ENCODE assay signal across 13 cellular contexts in genomic region chr4:80611366-80611765, GRCh38.
DNase-seq lines count a peak whose midpoint lies in the region; ATAC-seq and TF ChIP-seq lines count a peak whose summit lies in the region.
"Had no signal": no experiment of that assay in that cellular context is flagged by ENCODE, and none has a peak within 500 bp of the region (broad histone marks: within the 10 kb centered on the region; RNA-seq: fewer than 3 reads in every experiment).

No MANE protein-coding gene starts in this region.

- DNase-seq in OCI-LY7 (ENCODE audit: low spot score) (peak; percentile 97), Kasumi-1 (lab: John Stamatoyannopoulos, UW) (no peak), DMS 273 treated with DMSO at 0.1 percent for 48 hours (lab: John Stamatoyannopoulos, UW) (no peak), GM13976 (ENCODE audit: low spot score) (no peak), NCI-H524 (lab: John Stamatoyannopoulos, UW) (no peak)
- DNase-seq: CD4-positive, CD25-positive, alpha-beta regulatory T cell; effector memory CD8-positive, alpha-beta T cell; NCI-H2171; T-cell had no signal

- H3K27ac ChIP-seq in OCI-LY7 (ENCODE audit: low read depth, low read length, poor library complexity, severe bottlenecking) = peak overlapping the region; percentile 99
- H3K27ac ChIP-seq: GM23248 had no signal

- no TSS peak for BruUV-seq in OCI-LY7 (replicated peaks; lab: Mats Ljungman, UMichigan)

- H3K4me1 ChIP-seq in OCI-LY7 (ENCODE audit: insufficient read depth, low read length, poor library complexity, severe bottlenecking) = peaks cover 69% of the 10 kb centered on the region

- TF ChIP-seq CTCF in OCI-LY7 (conservative IDR thresholded peaks at IDR 0.05; ENCODE audit: low read length) (no peak), GM13976 (IDR thresholded peaks at IDR 0.05; ENCODE audit: borderline replicate concordance, control extremely low read depth, extremely low read depth, insufficient read depth, missing control alignments) (no peak)

- intact Hi-C loops in OCI-LY7 (cut with micrococcal nuclease; ENCODE audit: unreplicated experiment) = loop anchor here (1.0 to 5.0 kb wide), 8 partner anchors 104 to 441 kb away; no protein-coding TSS in a partner anchor

- ATAC-seq in GM18499 (IDR thresholded peaks at IDR 0.05; ENCODE audit: insufficient read depth, unreplicated experiment) (peak; percentile 39), GM21528 (IDR thresholded peaks at IDR 0.05; ENCODE audit: low FRiP score, unreplicated experiment) (peak; percentile 78), HG03196 (IDR thresholded peaks at IDR 0.05; ENCODE audit: unreplicated experiment) (peak; percentile 75)
- ATAC-seq: effector memory CD8-positive, alpha-beta T cell; T-cell had no signal

- no peaks in the 10 kb centered on the region for H3K79me2 ChIP-seq in OCI-LY7 (ENCODE audit: insufficient read depth, low read depth, low read length)

- H3K9me2 ChIP-seq in OCI-LY7 (ENCODE audit: insufficient read depth, low read length) = no peaks in the 10 kb centered on the region

- peaks cover 46% of the 10 kb centered on the region; the same call in 1 of the 2 replicates for H3K9me3 ChIP-seq in OCI-LY7 (ENCODE audit: low read length)

- H3K4me3 ChIP-seq in OCI-LY7 (ENCODE audit: low read depth, low read length, poor library complexity, severe bottlenecking) = peak overlapping the region; percentile 40
- H3K4me3 ChIP-seq: GM23248 had no signal

- POLR2A ChIA-PET in OCI-LY7 (lab: Charles Lee) = interaction anchor here (0.5 to 9.9 kb wide), 28 partner anchors 11 to 467 kb away, joined by 3 to 271 read pairs (median 4); partner anchors contain the start of gene BMP3

- peak overlapping the region; percentile 60 for H3K4me2 ChIP-seq in OCI-LY7 (ENCODE audit: low read length)

- in situ Hi-C loops in GM13976 (cut with MboI; ENCODE audit: low sequenced_read_pairs, unreplicated experiment) = loop anchor here (10.0 kb wide), 1 partner anchor 433 kb away; no protein-coding TSS in a partner anchor

- no peaks in the 10 kb centered on the region for H4K20me1 ChIP-seq in OCI-LY7 (ENCODE audit: insufficient read depth, low read length)

- peaks cover 64% of the 10 kb centered on the region for H3K36me3 ChIP-seq in OCI-LY7 (ENCODE audit: insufficient read depth, low read length)

- CTCF ChIA-PET in OCI-LY7 (lab: Charles Lee; ENCODE audit: unreplicated experiment) = interaction anchor here (1.1 kb wide), 1 partner anchor 13 kb away, joined by 3 read pairs; no protein-coding TSS in a partner anchor

- no peak overlapping the region for H2AFZ ChIP-seq in OCI-LY7 (ENCODE audit: low read length)
- H2AFZ ChIP-seq: GM23248 had no signal
